Comparison of ENCODE assay signal across 10 cellular contexts in the genomic region with DNA sequence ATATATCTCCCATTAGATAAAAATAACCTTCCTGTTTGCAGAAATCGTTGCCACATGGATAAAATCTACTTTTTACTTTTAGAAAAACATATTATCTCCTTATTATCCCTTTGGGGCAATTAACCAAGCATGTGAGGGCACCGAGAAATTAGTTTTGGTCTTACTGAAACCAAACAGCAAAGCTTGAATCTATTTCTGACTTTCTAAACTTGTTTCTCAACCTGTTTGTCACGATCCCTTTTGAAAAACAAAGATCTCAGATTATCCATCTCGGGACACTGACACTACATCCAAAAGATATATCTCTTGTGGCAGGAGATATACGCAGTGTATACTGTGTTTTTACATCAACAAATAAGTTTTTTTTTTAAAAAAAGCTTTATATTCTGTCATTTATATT. TPM values are rescaled to one million over a fixed set of nuclear protein-coding genes. Genes with fewer than 3 reads are reported as not detected.
DNase-seq lines count a peak whose midpoint lies in the region; ATAC-seq and TF ChIP-seq lines count a peak whose summit lies in the region.
"Had no signal": no experiment of that assay in that cellular context is flagged by ENCODE, and none has a peak within 500 bp of the region (broad histone marks: within the 10 kb centered on the region; RNA-seq: fewer than 3 reads in every experiment).

No MANE protein-coding gene starts in this region.

- peaks cover 40% of the 10 kb centered on the region for H3K36me3 Mint-ChIP-seq in CD8-positive, alpha-beta T cell
- H3K36me3 Mint-ChIP-seq in progenitor cell of endocrine pancreas (ENCODE audit: insufficient read depth): peaks cover 9% of the 10 kb centered on the region

- H3K4me3 Mint-ChIP-seq in CD8-positive, alpha-beta T cell: peak overlapping the region; percentile 74
- no peak overlapping the region for H3K4me3 Mint-ChIP-seq in progenitor cell of endocrine pancreas (ENCODE audit: low read depth)

- H4K20me1 ChIP-seq in neural cell (ENCODE audit: insufficient read depth): no peaks in the 10 kb centered on the region

- no peak overlapping the region for H3K27ac ChIP-seq in CD8-positive, alpha-beta T cell (ENCODE audit: low read depth, low read length)
- H3K27ac ChIP-seq in neural cell (ENCODE audit: low read length): no peak overlapping the region

- H3F3A ChIP-seq in neural cell (ENCODE audit: insufficient read depth, low read length, poor library complexity, severe bottlenecking): no peaks in the 10 kb centered on the region

- no peaks in the 10 kb centered on the region for H3K9me2 ChIP-seq in neural cell (ENCODE audit: insufficient read depth, low read length)

- H3K79me2 ChIP-seq in neural cell (replicated peaks; ENCODE audit: insufficient read depth, low read length): peaks cover 43% of the 10 kb centered on the region

- POLR2A ChIA-PET in CD8-positive, alpha-beta T cell (lab: Charles Lee): interaction anchor here (0.5 to 0.9 kb wide), 2 partner anchors 70 to 112 kb away, joined by 3 to 4 read pairs; a partner anchor contains a TSS

- H3K4me1 Mint-ChIP-seq in CD8-positive, alpha-beta T cell (ENCODE audit: low read depth): peaks cover 60% of the 10 kb centered on the region
- peaks cover 18% of the 10 kb centered on the region for H3K4me1 Mint-ChIP-seq in progenitor cell of endocrine pancreas (ENCODE audit: low read depth)

- no peak overlapping the region for H2AFZ ChIP-seq in neural cell (ENCODE audit: low read depth, low read length)

- H3K9me3 Mint-ChIP-seq in CD8-positive, alpha-beta T cell: no peaks in the 10 kb centered on the region
- H3K9me3 Mint-ChIP-seq in progenitor cell of endocrine pancreas (ENCODE audit: low read depth): no peaks in the 10 kb centered on the region

- no peaks in the 10 kb centered on the region for H3K36me3 ChIP-seq in CD8-positive, alpha-beta T cell (ENCODE audit: insufficient read depth, low read length)
- H3K36me3 ChIP-seq in MG63: peaks cover 28% of the 10 kb centered on the region
- H3K36me3 ChIP-seq in neural cell (ENCODE audit: insufficient read depth, low read length): no peaks in the 10 kb centered on the region

- no peaks in the 10 kb centered on the region for H3K9me3 ChIP-seq in CD8-positive, alpha-beta T cell (ENCODE audit: low read length)
- H3K9me3 ChIP-seq in MG63: no peaks in the 10 kb centered on the region
- H3K9me3 ChIP-seq in neural cell (ENCODE audit: low read length): no peaks in the 10 kb centered on the region

- H3K4me3 ChIP-seq in CD8-positive, alpha-beta T cell (ENCODE audit: low read depth, low read length): no peak overlapping the region
- H3K4me3 ChIP-seq in MG63 (peak overlapping the region; percentile 97), choroid plexus epithelial cell (ENCODE audit: low read depth, low read length) (peak overlapping the region; percentile 97), neural cell (ENCODE audit: low read length) (peak overlapping the region; percentile 86)

- TF ChIP-seq CTCF in CD8-positive, alpha-beta T cell (IDR thresholded peaks at IDR 0.05): no peak
- TF ChIP-seq CTCF in choroid plexus epithelial cell (conservative IDR thresholded peaks at IDR 0.05; ENCODE audit: low read depth, low read length) (no peak), neural cell (IDR thresholded peaks at IDR 0.05; ENCODE audit: poor library complexity, severe bottlenecking) (no peak), progenitor cell of endocrine pancreas (IDR thresholded peaks at IDR 0.05; ENCODE audit: unreplicated experiment) (no peak)

- H3K4me2 ChIP-seq in neural cell (ENCODE audit: low read length): peak overlapping the region; percentile 89

- no peaks in the 10 kb centered on the region for H3K27me3 Mint-ChIP-seq in CD8-positive, alpha-beta T cell (ENCODE audit: low read depth)
- H3K27me3 Mint-ChIP-seq in progenitor cell of endocrine pancreas: no peaks in the 10 kb centered on the region

- ATAC-seq in CD8-positive, alpha-beta T cell: no peak

- intact Hi-C loops in CD8-positive, alpha-beta T cell (cut with DNase I, micrococcal nuclease): loop anchor here (5.0 kb wide), 1 partner anchor 550 kb away; no protein-coding TSS in a partner anchor

- no peak for TF ChIP-seq RAD21 in neural cell (conservative IDR thresholded peaks at IDR 0.05)

- CTCF ChIA-PET in CD8-positive, alpha-beta T cell (lab: Charles Lee): no interaction called here

- H3K4me1 ChIP-seq in CD8-positive, alpha-beta T cell (ENCODE audit: insufficient read depth, low read length): peaks cover 38% of the 10 kb centered on the region

- no peak overlapping the region for H3K9ac ChIP-seq in neural cell (ENCODE audit: low read length)

- no peak for DNase-seq in CD8-positive, alpha-beta T cell
- no peak for DNase-seq in MG63
- DNase-seq in choroid plexus epithelial cell (ENCODE audit: low read depth): no peak
- DNase-seq in C1 segment of cervical spinal cord (lab: John Stamatoyannopoulos, UW): no peak
- DNase-seq in progenitor cell of endocrine pancreas (ENCODE audit: low spot score, unreplicated experiment): no peak
- DNase-seq in NCI-H1105 (lab: John Stamatoyannopoulos, UW): no peak
- no peak for DNase-seq in NCI-H1092 (lab: John Stamatoyannopoulos, UW)
- DNase-seq: head of caudate nucleus, NCI-H2029 had no signal

- H3K27ac Mint-ChIP-seq in CD8-positive, alpha-beta T cell: peak overlapping the region; percentile 81
- H3K27ac Mint-ChIP-seq in progenitor cell of endocrine pancreas: no peak overlapping the region

- TF ChIP-seq EP300 in neural cell (conservative IDR thresholded peaks at IDR 0.05; ENCODE audit: poor library complexity, severe bottlenecking): no peak

- H3K27me3 ChIP-seq in CD8-positive, alpha-beta T cell (ENCODE audit: insufficient read depth, low read length): no peaks in the 10 kb centered on the region
- H3K27me3 ChIP-seq in MG63 (no peaks in the 10 kb centered on the region), neural cell (ENCODE audit: insufficient read depth, low read depth, low read length) (no peaks in the 10 kb centered on the region)

TF ChIP-seq in neural cell, 6 proteins besides CTCF, POLR2A, EP300 and RAD21:
- no peak for TF ChIP-seq POLR2AphosphoS5 (IDR thresholded peaks at IDR 0.05)
- TF ChIP-seq TAF1 (IDR thresholded peaks at IDR 0.05; ENCODE audit: low read depth): no peak
- TF ChIP-seq EZH2 (IDR thresholded peaks at IDR 0.05; ENCODE audit: borderline replicate concordance, insufficient read depth, low read length, poor library complexity, severe bottlenecking): no peak
- no peak for TF ChIP-seq MXI1 (conservative IDR thresholded peaks at IDR 0.05; ENCODE audit: poor library complexity, severe bottlenecking)
- no peak for TF ChIP-seq SMC3 (conservative IDR thresholded peaks at IDR 0.05; ENCODE audit: poor library complexity)
- TF ChIP-seq, protein P1, sequence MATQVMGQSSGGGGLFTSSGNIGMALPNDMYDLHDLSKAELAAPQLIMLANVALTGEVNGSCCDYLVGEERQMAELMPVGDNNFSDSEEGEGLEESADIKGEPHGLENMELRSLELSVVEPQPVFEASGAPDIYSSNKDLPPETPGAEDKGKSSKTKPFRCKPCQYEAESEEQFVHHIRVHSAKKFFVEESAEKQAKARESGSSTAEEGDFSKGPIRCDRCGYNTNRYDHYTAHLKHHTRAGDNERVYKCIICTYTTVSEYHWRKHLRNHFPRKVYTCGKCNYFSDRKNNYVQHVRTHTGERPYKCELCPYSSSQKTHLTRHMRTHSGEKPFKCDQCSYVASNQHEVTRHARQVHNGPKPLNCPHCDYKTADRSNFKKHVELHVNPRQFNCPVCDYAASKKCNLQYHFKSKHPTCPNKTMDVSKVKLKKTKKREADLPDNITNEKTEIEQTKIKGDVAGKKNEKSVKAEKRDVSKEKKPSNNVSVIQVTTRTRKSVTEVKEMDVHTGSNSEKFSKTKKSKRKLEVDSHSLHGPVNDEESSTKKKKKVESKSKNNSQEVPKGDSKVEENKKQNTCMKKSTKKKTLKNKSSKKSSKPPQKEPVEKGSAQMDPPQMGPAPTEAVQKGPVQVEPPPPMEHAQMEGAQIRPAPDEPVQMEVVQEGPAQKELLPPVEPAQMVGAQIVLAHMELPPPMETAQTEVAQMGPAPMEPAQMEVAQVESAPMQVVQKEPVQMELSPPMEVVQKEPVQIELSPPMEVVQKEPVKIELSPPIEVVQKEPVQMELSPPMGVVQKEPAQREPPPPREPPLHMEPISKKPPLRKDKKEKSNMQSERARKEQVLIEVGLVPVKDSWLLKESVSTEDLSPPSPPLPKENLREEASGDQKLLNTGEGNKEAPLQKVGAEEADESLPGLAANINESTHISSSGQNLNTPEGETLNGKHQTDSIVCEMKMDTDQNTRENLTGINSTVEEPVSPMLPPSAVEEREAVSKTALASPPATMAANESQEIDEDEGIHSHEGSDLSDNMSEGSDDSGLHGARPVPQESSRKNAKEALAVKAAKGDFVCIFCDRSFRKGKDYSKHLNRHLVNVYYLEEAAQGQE (IDR thresholded peaks at IDR 0.05; ENCODE audit: borderline replicate concordance): no peak

RNA-seq across cellular contexts. Expression of a gene that starts 2.3 kb away (rescaled TPM):
- total RNA-seq in CD8-positive, alpha-beta T cell: 10 to 100 TPM; 48.9 to 55.7 TPM
- 9.9 and 11.8 TPM in 2 replicates for total RNA-seq in MG63 (2014; rRNA removed; shearing (Covaris generic); ENCODE audit: low replicate concordance)
- 21.0 and 21.1 TPM in 2 replicates for polyA plus RNA-seq in neural cell
- polyA minus RNA-seq in neural cell: 58.7 and 62.7 TPM in 2 replicates
- total RNA-seq in progenitor cell of endocrine pancreas: 24.5 and 25.2 TPM in 2 replicates
